ENCODE assay signal across 17 cellular contexts in genomic region chr5:118253401-118254061, GRCh38.
DNase-seq lines count a peak whose midpoint lies in the region; TF ChIP-seq lines count a peak whose summit lies in the region.
"Had no signal": no experiment of that assay in that cellular context is flagged by ENCODE, and none has a peak within 500 bp of the region (broad histone marks: within the 10 kb centered on the region; RNA-seq: fewer than 3 reads in every experiment).

No MANE protein-coding gene starts in this region.

- TF ChIP-seq CTCF in neural progenitor cell (IDR thresholded peaks at IDR 0.05), result no peak
- no peak for TF ChIP-seq CTCF in sigmoid colon (IDR thresholded peaks at IDR 0.05)
- no peak for TF ChIP-seq CTCF in nephron progenitor cell (IDR thresholded peaks at IDR 0.05)

- H3K36me3 ChIP-seq in neural progenitor cell, result no peaks in the 10 kb centered on the region
- no peaks in the 10 kb centered on the region for H3K36me3 ChIP-seq in GM23248 (ENCODE audit: low read depth)
- no peaks in the 10 kb centered on the region for H3K36me3 ChIP-seq in sigmoid colon
- H3K36me3 ChIP-seq: SJCRH30 had no signal

- H3K27ac Mint-ChIP-seq in neural progenitor cell (no peak overlapping the region), nephron progenitor cell (no peak overlapping the region)
- H3K27ac Mint-ChIP-seq: B cell; CD4-positive, alpha-beta memory T cell; GM23338 had no signal

- TF ChIP-seq EP300 in sigmoid colon (IDR thresholded peaks at IDR 0.05), result no peak

- H3K9ac ChIP-seq in neural progenitor cell (no peak overlapping the region), GM23248 (no peak overlapping the region)

- DNase-seq in Ammon's horn (ENCODE audit: low spot score) (peak; percentile 42), NCI-H1694 treated with DMSO at 0.1 percent for 48 hours (lab: John Stamatoyannopoulos, UW) (peak; percentile 61), cerebellar nuclear complex (lab: John Stamatoyannopoulos, UW) (peak; percentile 4 to 26), neural progenitor cell (ENCODE audit: low spot score) (no peak), GM23248 (no peak), sigmoid colon (no peak), nephron progenitor cell (no peak)
- DNase-seq: ACHN; CD4-positive, alpha-beta memory T cell; DND-41; GF-D8; MV-4-11; NCI-H146; NCI-H774; SJCRH30 had no signal

- no peaks in the 10 kb centered on the region for H3K9me2 ChIP-seq in GM23248 (ENCODE audit: insufficient read depth)

- H3K9me3 Mint-ChIP-seq in neural progenitor cell (peaks cover 23% of the 10 kb centered on the region), nephron progenitor cell (peaks cover 39% of the 10 kb centered on the region)

- H3K4me1 Mint-ChIP-seq in neural progenitor cell (no peaks in the 10 kb centered on the region), nephron progenitor cell (no peaks in the 10 kb centered on the region)
- H3K4me1 Mint-ChIP-seq: B cell, GM23338 had no signal

- no peak overlapping the region for H3K4me2 ChIP-seq in neural progenitor cell
- no peak overlapping the region for H3K4me2 ChIP-seq in GM23248 (ENCODE audit: unreplicated experiment)
- H3K4me2 ChIP-seq: GM23338 had no signal

- no peak for TF ChIP-seq POLR2A in sigmoid colon (IDR thresholded peaks at IDR 0.05)

- no peaks in the 10 kb centered on the region for H4K20me1 ChIP-seq in neural progenitor cell (ENCODE audit: low read depth)
- H4K20me1 ChIP-seq in GM23248 (ENCODE audit: insufficient read depth), result no peaks in the 10 kb centered on the region

- H3K27me3 Mint-ChIP-seq in neural progenitor cell (ENCODE audit: insufficient read depth, low read depth) (no peaks in the 10 kb centered on the region), nephron progenitor cell (ENCODE audit: low read depth, poor library complexity) (no peaks in the 10 kb centered on the region)
- H3K27me3 Mint-ChIP-seq: B cell; CD4-positive, alpha-beta memory T cell had no signal

- in situ Hi-C loops in GM23248 (cut with MboI), result no loop called here

- H3K27ac ChIP-seq in neural progenitor cell (no peak overlapping the region), GM23248 (no peak overlapping the region), sigmoid colon (no peak overlapping the region)
- H3K27ac ChIP-seq: SJCRH30 had no signal

- no peaks in the 10 kb centered on the region for H3K27me3 ChIP-seq in neural progenitor cell
- no peaks in the 10 kb centered on the region for H3K27me3 ChIP-seq in GM23248 (replicated peaks; ENCODE audit: insufficient read depth)
- no peaks in the 10 kb centered on the region for H3K27me3 ChIP-seq in sigmoid colon
- H3K27me3 ChIP-seq: SJCRH30 had no signal

- H3K4me3 Mint-ChIP-seq in neural progenitor cell (no peak overlapping the region), nephron progenitor cell (no peak overlapping the region)
- H3K4me3 Mint-ChIP-seq: B cell; CD4-positive, alpha-beta memory T cell; GM23338 had no signal

- H3K79me2 ChIP-seq in neural progenitor cell (ENCODE audit: low read depth), result no peaks in the 10 kb centered on the region
- no peaks in the 10 kb centered on the region for H3K79me2 ChIP-seq in GM23248 (ENCODE audit: insufficient read depth)

- no peak overlapping the region for H3K4me3 ChIP-seq in neural progenitor cell
- no peak overlapping the region for H3K4me3 ChIP-seq in GM23248
- no peak overlapping the region for H3K4me3 ChIP-seq in sigmoid colon
- H3K4me3 ChIP-seq: GM23338, SJCRH30 had no signal

- intact Hi-C loops in sigmoid colon (cut with DNase I), result no loop called here

- H3K4me1 ChIP-seq in neural progenitor cell (peaks cover 7% of the 10 kb centered on the region), GM23248 (ENCODE audit: insufficient read depth) (no peaks in the 10 kb centered on the region), sigmoid colon (peaks cover 0 to 16% (median 6%) of the 10 kb centered on the region in 4 donors)
- H3K4me1 ChIP-seq: SJCRH30 had no signal

- H2AFZ ChIP-seq in neural progenitor cell (replicated peaks), result peak overlapping the region; percentile 23
- no peak overlapping the region for H2AFZ ChIP-seq in GM23248
- H2AFZ ChIP-seq: GM23338 had no signal

- H3K36me3 Mint-ChIP-seq in neural progenitor cell, result no peaks in the 10 kb centered on the region
- H3K36me3 Mint-ChIP-seq in nephron progenitor cell (ENCODE audit: low read depth), result peaks cover 18% of the 10 kb centered on the region
- H3K36me3 Mint-ChIP-seq: CD4-positive, alpha-beta memory T cell had no signal

- H3F3A ChIP-seq in neural progenitor cell (ENCODE audit: low read depth), result no peaks in the 10 kb centered on the region
- H3F3A ChIP-seq in GM23248 (ENCODE audit: insufficient read depth), result no peaks in the 10 kb centered on the region

- 0 to 2% methylated on average over 2 of the region's 2 CpGs for WGBS in GM23248 (ENCODE audit: low coverage in 1 of 2, low lambda C conversion rate in 2 of 2, missing lambda C conversion rate in 2 of 2), 2 experiments
- WGBS in sigmoid colon, 2 donors, result 25 to 65% methylated on average over 2 of the region's 2 CpGs

- H3K9me3 ChIP-seq in neural progenitor cell (ENCODE audit: low read depth) (peaks cover 15% of the 10 kb centered on the region), GM23248 (ENCODE audit: low read depth) (no peaks in the 10 kb centered on the region), sigmoid colon (peaks cover 0 to 5% (median 1%) of the 10 kb centered on the region in 4 donors)

Comparison
In these comparisons a context has a peak if more than half of its experiments do, and no peak if none do; other contexts are left out.
1. DNase-seq: peak in Ammon's horn (single experiment), NCI-H1694 treated with DMSO at 0.1 percent for 48 hours (single experiment) and cerebellar nuclear complex (2 of 2); none in neural progenitor cell (single experiment), GM23248 (single experiment), sigmoid colon (single experiment) and nephron progenitor cell (single experiment).